Comparison of ENCODE assay signal across 20 cellular contexts in genomic region chr22:42796081-42796480, GRCh38.
"Had no signal": no experiment of that assay in that cellular context is flagged by ENCODE, and none has a peak within 500 bp of the region (broad histone marks: within the 10 kb centered on the region; RNA-seq: fewer than 3 reads in every experiment).

No MANE protein-coding gene starts in this region.

- H3K36me3 ChIP-seq: ovary had no signal

- H3K4me3 ChIP-seq: esophagus squamous epithelium, gastroesophageal sphincter, left ventricle myocardium inferior, lower lobe of right lung, ovary, thoracic aorta, transverse colon had no signal

- H3K27ac Mint-ChIP-seq: memory B cell; progenitor cell of endocrine pancreas; stimulated activated memory B cell treated with anti-CD40 and anti-IgM and Interleukin-4, amounts not matched to agents 10 μg/mL and 1 μg/mL and 100 μg/mL, for 72 hours had no signal

- H3K27me3 ChIP-seq: esophagus squamous epithelium, gastroesophageal sphincter, ovary, transverse colon had no signal

- H3K4me3 Mint-ChIP-seq: memory B cell; nephron progenitor cell; stimulated activated memory B cell treated with anti-CD40 and anti-IgM and Interleukin-4, amounts not matched to agents 10 μg/mL and 1 μg/mL and 100 μg/mL, for 72 hours; stimulated activated naive CD8-positive, alpha-beta T cell treated with anti-CD3 and anti-CD28 coated beads, Interleukin-15, Interleukin-2, amounts not matched to agents 100 ng/mL and 50 ng/mL, for 24 hours had no signal

- H3K9me3 Mint-ChIP-seq: memory B cell; nephron progenitor cell; stimulated activated memory B cell treated with anti-CD40 and anti-IgM and Interleukin-4, amounts not matched to agents 10 μg/mL and 1 μg/mL and 100 μg/mL, for 72 hours; stimulated activated naive CD8-positive, alpha-beta T cell treated with anti-CD3 and anti-CD28 coated beads, Interleukin-15, Interleukin-2, amounts not matched to agents 100 ng/mL and 50 ng/mL, for 24 hours had no signal

- H3K27ac ChIP-seq: ovary, thoracic aorta, transverse colon had no signal

- H3K27me3 Mint-ChIP-seq: memory B cell; progenitor cell of endocrine pancreas; stimulated activated memory B cell treated with anti-CD40 and anti-IgM and Interleukin-4, amounts not matched to agents 10 μg/mL and 1 μg/mL and 100 μg/mL, for 72 hours; stimulated activated naive CD8-positive, alpha-beta T cell treated with anti-CD3 and anti-CD28 coated beads, Interleukin-15, Interleukin-2, amounts not matched to agents 100 ng/mL and 50 ng/mL, for 24 hours had no signal

- ATAC-seq: gastroesophageal sphincter; lower lobe of right lung; right cardiac atrium; stimulated activated memory B cell treated with anti-CD40 and anti-IgM and Interleukin-4, amounts not matched to agents 10 μg/mL and 1 μg/mL and 100 μg/mL, for 72 hours had no signal

- H3K4me1 Mint-ChIP-seq: memory B cell; stimulated activated memory B cell treated with anti-CD40 and anti-IgM and Interleukin-4, amounts not matched to agents 10 μg/mL and 1 μg/mL and 100 μg/mL, for 72 hours had no signal

- DNase-seq: effector memory CD4-positive, alpha-beta T cell; esophagus squamous epithelium; foreskin fibroblast; glutamatergic neuron; left ventricle myocardium inferior; lower lobe of right lung; midbrain; nephron progenitor cell; nucleus accumbens; stimulated activated CD4-positive, alpha-beta T cell treated with anti-CD3 and anti-CD28 coated beads, Interleukin-4, amount 100 ng/mL, for 1 hour; stimulated activated CD8-positive, alpha-beta memory T cell treated with anti-CD3 and anti-CD28 coated beads, Interleukin-4, amount 100 ng/mL, for 48 hours; transverse colon had no signal

- H3K9me3 ChIP-seq: esophagus squamous epithelium, gastroesophageal sphincter, left ventricle myocardium inferior, lower lobe of right lung, ovary, thoracic aorta, transverse colon had no signal
